9 cellular contexts compared by ENCODE assay signal in genomic region chr13:20127563-20128458, GRCh38. TPM values are rescaled to one million over a fixed set of nuclear protein-coding genes. Genes with fewer than 3 reads are reported as not detected.
DNase-seq lines count a peak whose midpoint lies in the region; ATAC-seq and TF ChIP-seq lines count a peak whose summit lies in the region.
"Had no signal": no experiment of that assay in that cellular context is flagged by ENCODE, and none has a peak within 500 bp of the region (broad histone marks: within the 10 kb centered on the region; RNA-seq: fewer than 3 reads in every experiment).

No MANE protein-coding gene starts in this region.

- POLR2A ChIA-PET in CD8-positive, alpha-beta T cell (lab: Charles Lee): interaction anchor here (1.1 to 2.6 kb wide), 3 partner anchors 9 to 44 kb away, joined by 4 to 13 read pairs (median 5); partner anchors contain the start of gene GJA3

- no peak overlapping the region for H3K27ac ChIP-seq in CD8-positive, alpha-beta T cell (ENCODE audit: low read depth, low read length)
- H3K27ac ChIP-seq in effector memory CD4-positive, alpha-beta T cell (ENCODE audit: insufficient read depth, low read length, poor library complexity, severe bottlenecking): no peak overlapping the region
- H3K27ac ChIP-seq in right lobe of liver: peak overlapping the region; percentile 86 to 93 (median 91)
- H3K27ac ChIP-seq: SK-N-MC had no signal

- CTCF ChIA-PET in CD8-positive, alpha-beta T cell (lab: Charles Lee): interaction anchor here (0.6 to 2.0 kb wide), 4 partner anchors 14 to 1256 kb away, joined by 3 to 7 read pairs (median 4); no protein-coding TSS in a partner anchor

- intact Hi-C loops in CD8-positive, alpha-beta T cell (cut with DNase I, micrococcal nuclease): loop anchor here (1.0 to 5.0 kb wide), 2 partner anchors 34 to 35 kb away; partner anchors contain the start of gene GJA3 (in 1 of the 2)
- intact Hi-C loops in right lobe of liver (cut with DNase I): no loop called here

- H3K27ac Mint-ChIP-seq in CD8-positive, alpha-beta T cell: no peak overlapping the region

- TF ChIP-seq CTCF in CD8-positive, alpha-beta T cell (IDR thresholded peaks at IDR 0.05): peak; percentile 19
- peak; percentile 27 to 56 (median 46) for TF ChIP-seq CTCF in right lobe of liver (IDR thresholded peaks at IDR 0.05)

- H3K27me3 Mint-ChIP-seq in CD8-positive, alpha-beta T cell (ENCODE audit: low read depth): peaks cover 24% of the 10 kb centered on the region

- H3K4me1 Mint-ChIP-seq in CD8-positive, alpha-beta T cell (ENCODE audit: low read depth): peaks cover 2% of the 10 kb centered on the region

- H3K4me3 ChIP-seq in CD8-positive, alpha-beta T cell (ENCODE audit: low read depth, low read length): peak overlapping the region; percentile 59
- H3K4me3 ChIP-seq in effector memory CD4-positive, alpha-beta T cell (ENCODE audit: insufficient read depth, low read depth, low read length, poor library complexity, severe bottlenecking): peak overlapping the region; percentile 80
- peak overlapping the region; percentile 50 to 77 (median 68) for H3K4me3 ChIP-seq in right lobe of liver
- H3K4me3 ChIP-seq: SK-N-MC had no signal

- peak in 5 of 7 experiments; percentile 11 to 62 (median 37) for DNase-seq in CD8-positive, alpha-beta T cell
- DNase-seq in activated CD4-positive, CD25-positive, alpha-beta regulatory T cell treated with anti-CD3 and anti-CD28 coated beads, Interleukin-2, amount 50 U/mL, for 72 hours: peak; percentile 57
- no peak for DNase-seq in effector memory CD4-positive, alpha-beta T cell
- DNase-seq in right lobe of liver (peak; percentile 80 to 82 (median 81)), NCI-H2196 treated with DMSO at 0.1 percent for 48 hours (lab: John Stamatoyannopoulos, UW; ENCODE audit: unreplicated experiment) (no peak)
- peak; percentile 70 for DNase-seq in stimulated activated CD8-positive, alpha-beta memory T cell treated with anti-CD3 and anti-CD28 coated beads, Interleukin-4, amount 100 ng/mL, for 48 hours

- no peaks in the 10 kb centered on the region for H3K36me3 ChIP-seq in CD8-positive, alpha-beta T cell (ENCODE audit: insufficient read depth, low read length)
- no peaks in the 10 kb centered on the region for H3K36me3 ChIP-seq in effector memory CD4-positive, alpha-beta T cell (ENCODE audit: control insufficient read depth, insufficient read depth, low read length)
- no peaks in the 10 kb centered on the region for H3K36me3 ChIP-seq in right lobe of liver

- peaks cover 12% of the 10 kb centered on the region for H3K4me1 ChIP-seq in CD8-positive, alpha-beta T cell (ENCODE audit: insufficient read depth, low read length)
- H3K4me1 ChIP-seq in effector memory CD4-positive, alpha-beta T cell (ENCODE audit: control insufficient read depth, insufficient read depth, low read length, poor library complexity, severe bottlenecking): peaks cover 9% of the 10 kb centered on the region
- peaks cover 0 to 8% (median 3%) of the 10 kb centered on the region in 4 donors for H3K4me1 ChIP-seq in right lobe of liver

- no peaks in the 10 kb centered on the region for H3K9me3 ChIP-seq in CD8-positive, alpha-beta T cell (ENCODE audit: low read length)
- no peaks in the 10 kb centered on the region for H3K9me3 ChIP-seq in effector memory CD4-positive, alpha-beta T cell (ENCODE audit: control insufficient read depth, low read length)
- H3K9me3 ChIP-seq in right lobe of liver: no peaks in the 10 kb centered on the region

- 0% methylated on average over 36 of the region's 82 CpGs for WGBS in right lobe of liver (ENCODE audit: insufficient coverage, low coverage, low lambda C conversion rate, missing lambda C conversion rate)

- peaks cover 23% of the 10 kb centered on the region for H3K27me3 ChIP-seq in CD8-positive, alpha-beta T cell (ENCODE audit: insufficient read depth, low read length)
- H3K27me3 ChIP-seq in effector memory CD4-positive, alpha-beta T cell (replicated peaks; ENCODE audit: control insufficient read depth, insufficient read depth, low read length, poor library complexity, severe bottlenecking): peaks cover 26% of the 10 kb centered on the region
- no peaks in the 10 kb centered on the region for H3K27me3 ChIP-seq in right lobe of liver

- no peaks in the 10 kb centered on the region for H3K36me3 Mint-ChIP-seq in CD8-positive, alpha-beta T cell

- TF ChIP-seq RAD21 in Ishikawa (IDR thresholded peaks at IDR 0.05; ENCODE audit: low read depth): peak; percentile 41; the same call in 1 of the 2 replicates

- peak; percentile 87 for TF ChIP-seq POLR2A in right lobe of liver (IDR thresholded peaks at IDR 0.05)

- peak; percentile 62 for ATAC-seq in CD8-positive, alpha-beta T cell
- ATAC-seq in GM21367 (IDR thresholded peaks at IDR 0.05; ENCODE audit: unreplicated experiment) (peak; percentile 66), right lobe of liver (peak; percentile 89 to 92 (median 90))

- H3K4me3 Mint-ChIP-seq in CD8-positive, alpha-beta T cell: peak overlapping the region; percentile 68

- no peaks in the 10 kb centered on the region for H3K9me3 Mint-ChIP-seq in CD8-positive, alpha-beta T cell

- TF ChIP-seq EP300 in Ishikawa (IDR thresholded peaks at IDR 0.05; ENCODE audit: borderline replicate concordance): 0 out of 2 replicates have a peak, but pooled peaks have one; percentile 15

TF ChIP-seq in Ishikawa, 13 proteins besides CTCF, POLR2A, EP300 and RAD21:
- peak; percentile 10 for TF ChIP-seq FOXM1 (IDR thresholded peaks at IDR 0.05; ENCODE audit: borderline replicate concordance, low read depth)
- no peak for TF ChIP-seq REST (IDR thresholded peaks at IDR 0.05; ENCODE audit: low read depth)
- TF ChIP-seq YY1 (IDR thresholded peaks at IDR 0.05; ENCODE audit: low read depth): no peak; the same call in 1 of the 2 replicates
- no peak for TF ChIP-seq CEBPB (IDR thresholded peaks at IDR 0.05)
- TF ChIP-seq, protein P1, sequence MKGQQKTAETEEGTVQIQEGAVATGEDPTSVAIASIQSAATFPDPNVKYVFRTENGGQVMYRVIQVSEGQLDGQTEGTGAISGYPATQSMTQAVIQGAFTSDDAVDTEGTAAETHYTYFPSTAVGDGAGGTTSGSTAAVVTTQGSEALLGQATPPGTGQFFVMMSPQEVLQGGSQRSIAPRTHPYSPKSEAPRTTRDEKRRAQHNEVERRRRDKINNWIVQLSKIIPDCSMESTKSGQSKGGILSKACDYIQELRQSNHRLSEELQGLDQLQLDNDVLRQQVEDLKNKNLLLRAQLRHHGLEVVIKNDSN (IDR thresholded peaks at IDR 0.05): no peak
- TF ChIP-seq ZBTB7A (IDR thresholded peaks at IDR 0.05; ENCODE audit: low read depth): no peak
- TF ChIP-seq, protein P2, sequence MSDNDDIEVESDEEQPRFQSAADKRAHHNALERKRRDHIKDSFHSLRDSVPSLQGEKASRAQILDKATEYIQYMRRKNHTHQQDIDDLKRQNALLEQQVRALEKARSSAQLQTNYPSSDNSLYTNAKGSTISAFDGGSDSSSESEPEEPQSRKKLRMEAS (IDR thresholded peaks at IDR 0.05): peak; percentile 66
- TF ChIP-seq NFIC (IDR thresholded peaks at IDR 0.05): 0 out of 2 replicates have a peak, but pooled peaks have one; percentile 3
- TF ChIP-seq TCF12 (IDR thresholded peaks at IDR 0.05; ENCODE audit: low read depth): no peak; the same call in 1 of the 2 replicates
- peak; percentile 23; the same call in 1 of the 2 replicates for TF ChIP-seq EGR1 (IDR thresholded peaks at IDR 0.05)

RNA-seq across cellular contexts. Expression of gene GJA3, which starts 33.0 kb away (rescaled TPM):
- total RNA-seq in CD8-positive, alpha-beta T cell: under 1 TPM in 1 of 2 experiments, not detected in 1; 0.08 TPM
- under 1 TPM in 1 of 6 experiments, not detected in 5; 0.11 TPM for total RNA-seq in right lobe of liver

Comparison
In these comparisons a context has a peak if more than half of its experiments do, and no peak if none do; other contexts are left out.
1. DNase-seq: peak in CD8-positive, alpha-beta T cell (5 of 7), activated CD4-positive, CD25-positive, alpha-beta regulatory T cell treated with anti-CD3 and anti-CD28 coated beads, Interleukin-2, amount 50 U/mL, for 72 hours (single experiment), right lobe of liver (3 of 3) and stimulated activated CD8-positive, alpha-beta memory T cell treated with anti-CD3 and anti-CD28 coated beads, Interleukin-4, amount 100 ng/mL, for 48 hours (single experiment); none in effector memory CD4-positive, alpha-beta T cell (0 of 3) and NCI-H2196 treated with DMSO at 0.1 percent for 48 hours (single experiment).
2. H3K27ac ChIP-seq: peak in right lobe of liver (3 of 3); none in CD8-positive, alpha-beta T cell (single experiment) and effector memory CD4-positive, alpha-beta T cell (single experiment).
3. intact Hi-C loops: an anchor here in CD8-positive, alpha-beta T cell (1.0 to 5.0 kb wide); none called in right lobe of liver.
4. Peak in every context shown above with its lines, with median percentiles within 50 percentile points of each other: ATAC-seq and H3K4me3 ChIP-seq.